ENCODE assay signal across 8 cellular contexts in the genomic region with DNA sequence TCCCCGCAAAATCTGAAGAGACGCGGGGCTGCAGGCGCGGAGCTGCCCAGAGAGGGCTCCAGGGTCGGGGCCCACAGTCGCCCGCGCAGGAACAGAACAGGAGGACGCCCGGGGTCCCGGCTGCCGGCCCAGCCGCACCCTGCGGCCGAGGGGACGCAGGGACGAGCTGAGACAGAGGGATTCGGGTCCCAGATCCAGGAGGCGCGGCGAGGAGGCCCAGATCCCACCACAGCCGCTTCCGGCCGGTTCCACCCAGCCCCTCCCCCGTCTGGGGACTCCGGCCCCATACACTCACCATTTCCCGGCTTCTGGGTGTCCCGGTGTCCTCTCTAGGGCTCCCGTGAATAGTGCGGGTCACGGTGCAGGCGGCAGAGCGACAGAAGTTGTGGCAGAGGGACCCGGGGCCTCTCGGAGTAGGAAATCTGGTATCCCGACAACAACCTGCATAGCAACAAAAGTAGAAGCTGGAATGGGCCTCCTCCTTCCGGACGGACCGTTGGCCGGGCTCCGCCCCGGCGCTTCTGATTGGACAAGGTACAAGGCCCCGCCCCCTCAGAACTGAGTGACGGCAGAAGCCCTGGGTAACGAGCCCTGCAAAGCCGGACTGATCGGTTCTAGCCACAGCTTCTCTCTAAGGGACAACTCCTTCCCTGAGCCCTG. TPM values are rescaled to one million over a fixed set of nuclear protein-coding genes. Genes with fewer than 3 reads are reported as not detected.
A peak's percentile ranks its signal among the peaks of the same experiment; 100 is the strongest.
DNase-seq lines count a peak whose midpoint lies in the region; ATAC-seq, FAIRE-seq and TF ChIP-seq lines count a peak whose summit lies in the region.

Gene ZNF20 (minus strand): TSS at position 466 of the 660 bp plus-strand sequence. CDS start 168 bp downstream, at position 298.

- ATAC-seq in HG03432 (IDR thresholded peaks at IDR 0.05; ENCODE audit: unreplicated experiment) (peak; percentile 89), HepG2 (peak; percentile 96)

- H3K36me3 ChIP-seq in HepG2 (replicated peaks in 1 of 2; ENCODE audit: control insufficient read depth in 1 of 2, insufficient read depth in 2 of 2, low read length in 2 of 2): peaks cover 4 to 10% of the 10 kb centered on the region in 2 experiments; a peak in 3 of 5 replicates

- H4K20me1 ChIP-seq in HepG2 (ENCODE audit: insufficient read depth, low read length): no peaks in the 10 kb centered on the region

- peak within 1 kb of the TSS; percentile 98 for H3K4me2 ChIP-seq in HepG2 (ENCODE audit: low read depth, low read length)

- H3K27ac ChIP-seq in HepG2 (ENCODE audit: extremely low read length, insufficient read depth, low read length): peak within 1 kb of the TSS; percentile 86

- no peak for TF ChIP-seq RAD21 in HepG2 (CRISPR knock-in tag; IDR thresholded peaks at IDR 0.05)

- in situ Hi-C loops in HepG2 (cut with HindIII; ENCODE audit: extremely low pct_ligation_motif_present, low pct_unique_long_range_greater_than_20kb): loop anchor here (5.0 kb wide), 3 partner anchors 48 to 258 kb away; no protein-coding TSS in a partner anchor

- peak within 1 kb of the TSS; percentile 85 to 96 (median 93) for H3K4me3 ChIP-seq in HepG2 (replicated peaks in 1 of 3; ENCODE audit: insufficient read depth in 1 of 3, low read depth in 2 of 3, low read length in 3 of 3)

- H3K79me2 ChIP-seq in HepG2 (ENCODE audit: insufficient read depth, low read length): peaks cover 17% of the 10 kb centered on the region

- peak within 1 kb of the TSS; percentile 84 for H3K9ac ChIP-seq in HepG2 (ENCODE audit: insufficient read depth, low read depth, low read length)

- intact Hi-C loops in HepG2 (cut with micrococcal nuclease; ENCODE audit: unreplicated experiment): loop anchor here (2.0 to 5.0 kb wide), 3 partner anchors 175 to 343 kb away; partner anchors contain the start of genes ZNF491 and ZNF763

- FAIRE-seq in HepG2 (lab: Jason Lieb, UNC): peak; percentile 65

- CTCF ChIA-PET in HepG2 (lab: Yijun Ruan, JAX; ENCODE audit: low intra/inter-chr PET ratio, low total read pairs): interaction anchor here (1.1 to 3.0 kb wide), 5 partner anchors 49 to 259 kb away, joined by 3 to 58 read pairs (median 13); no protein-coding TSS in a partner anchor

- no peak within 1 kb of the TSS for H2AFZ ChIP-seq in HepG2 (ENCODE audit: low read length)

- DNase-seq in AML-193 (lab: John Stamatoyannopoulos, UW): peak; percentile 90 to 91
- peak; percentile 80 to 95 for DNase-seq in NCI-H526 (lab: John Stamatoyannopoulos, UW)
- DNase-seq in activated CD4-positive, alpha-beta T cell treated with anti-CD3 and anti-CD28 coated beads, Interleukin-2, amount 50 U/mL, for 1 hour: peak; percentile 87
- DNase-seq in dermis blood vessel endothelial cell: peak; percentile 94
- DNase-seq in HepG2 (ENCODE audit: low spot score): peak; percentile 90
- DNase-seq in stimulated activated CD4-positive, alpha-beta T cell treated with anti-CD3 and anti-CD28 coated beads, Interleukin-2, amount 100 ng/mL, for 4 hours (ENCODE audit: low read depth): peak; percentile 83

- no peaks in the 10 kb centered on the region; a peak in 1 of 5 replicates for H3K27me3 ChIP-seq in HepG2 (ENCODE audit: control insufficient read depth in 1 of 2, insufficient read depth in 2 of 2, low read length in 2 of 2)

- 1% methylated on average over 11 of the region's 49 CpGs for WGBS in HepG2 (ENCODE audit: low lambda C conversion rate)

- TF ChIP-seq EP300 in HepG2 (IDR thresholded peaks at IDR 0.05; ENCODE audit: low read depth in 2 of 2, low read length in 2 of 2) (no peak), HepG2 (CRISPR knock-in tag; IDR thresholded peaks at IDR 0.05; ENCODE audit: borderline replicate concordance) (no peak)

- peak; percentile 59 for TF ChIP-seq POLR2A in GM19193 (IDR thresholded peaks at IDR 0.05; ENCODE audit: extremely low read depth, insufficient read depth, insufficient read length)
- TF ChIP-seq POLR2A in HepG2 (IDR thresholded peaks at IDR 0.05; ENCODE audit: insufficient read depth in 1 of 2, low read depth in 2 of 2, low read length in 2 of 2): peak; percentile 60 to 73; a peak in 3 of 4 replicates

- H3K9me3 ChIP-seq in HepG2 (ENCODE audit: low read length): no peaks in the 10 kb centered on the region

- TF ChIP-seq CTCF in HepG2 (CRISPR knock-in tag; IDR thresholded peaks at IDR 0.05): no peak; the same call in none of the 2 replicates

- POLR2A ChIA-PET in HepG2 (lab: Yijun Ruan, JAX): interaction anchor here (0.8 to 2.7 kb wide), 16 partner anchors 13 to 471 kb away, joined by 3 to 24 read pairs (median 6); partner anchors contain the start of genes ZNF136, ZNF490, ZNF563 and ZNF625

- BruUV-seq in HepG2 (replicated peaks; lab: Mats Ljungman, UMichigan): no TSS peak

- peaks cover 23% of the 10 kb centered on the region for H3K4me1 ChIP-seq in HepG2 (ENCODE audit: insufficient read depth, low read length)

TF ChIP-seq in HepG2, 621 proteins besides CTCF, POLR2A, EP300 and RAD21 (continues in another document):
- TF ChIP-seq ATAD3A (CRISPR knock-in tag; IDR thresholded peaks at IDR 0.05) (no peak), TP53 (CRISPR knock-in tag; conservative IDR thresholded peaks at IDR 0.05) (no peak), SALL2 (CRISPR knock-in tag; IDR thresholded peaks at IDR 0.05) (no peak), MLLT10 (CRISPR knock-in tag; IDR thresholded peaks at IDR 0.05) (no peak), HNF1A (IDR thresholded peaks at IDR 0.05; ENCODE audit: low read depth) (no peak), HNF1A (CRISPR knock-in tag; IDR thresholded peaks at IDR 0.05; ENCODE audit: borderline replicate concordance) (no peak), ZFP41 (CRISPR knock-in tag; IDR thresholded peaks at IDR 0.05; ENCODE audit: borderline replicate concordance) (no peak)
- TF ChIP-seq, protein P1, sequence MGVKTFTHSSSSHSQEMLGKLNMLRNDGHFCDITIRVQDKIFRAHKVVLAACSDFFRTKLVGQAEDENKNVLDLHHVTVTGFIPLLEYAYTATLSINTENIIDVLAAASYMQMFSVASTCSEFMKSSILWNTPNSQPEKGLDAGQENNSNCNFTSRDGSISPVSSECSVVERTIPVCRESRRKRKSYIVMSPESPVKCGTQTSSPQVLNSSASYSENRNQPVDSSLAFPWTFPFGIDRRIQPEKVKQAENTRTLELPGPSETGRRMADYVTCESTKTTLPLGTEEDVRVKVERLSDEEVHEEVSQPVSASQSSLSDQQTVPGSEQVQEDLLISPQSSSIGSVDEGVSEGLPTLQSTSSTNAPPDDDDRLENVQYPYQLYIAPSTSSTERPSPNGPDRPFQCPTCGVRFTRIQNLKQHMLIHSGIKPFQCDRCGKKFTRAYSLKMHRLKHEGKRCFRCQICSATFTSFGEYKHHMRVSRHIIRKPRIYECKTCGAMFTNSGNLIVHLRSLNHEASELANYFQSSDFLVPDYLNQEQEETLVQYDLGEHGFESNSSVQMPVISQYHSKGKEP (CRISPR knock-in tag; IDR thresholded peaks at IDR 0.05): no peak

RNA-seq across cellular contexts. Expression of gene ZNF20, which starts in this region (rescaled TPM):
- total RNA-seq in dermis blood vessel endothelial cell (4.0 and 4.8 TPM in 2 replicates), HepG2 (2016; rRNA removed; fragmentation: Illumina TruSeq; extraction: Trizol) (8.0 and 9.7 TPM in 2 replicates)
- 2.7 and 3.1 TPM in 2 replicates for total RNA-seq in HepG2 (2016; cell fraction: cytosol; rRNA removed; fragmentation: Illumina TruSeq; extraction: Trizol; ENCODE audit: low read depth)
- 5.1 and 6.9 TPM in 2 replicates for total RNA-seq in HepG2 (2016; cell fraction: insoluble cytoplasmic fraction; rRNA removed; fragmentation: Illumina TruSeq; extraction: Trizol)
- 3.9 and 4.1 TPM in 2 replicates for total RNA-seq in HepG2 (2016; cell fraction: membrane; rRNA removed; fragmentation: Illumina TruSeq; extraction: Trizol)
- total RNA-seq in HepG2 (2016; cell fraction: nucleus; rRNA removed; fragmentation: Illumina TruSeq; extraction: Trizol): 8.4 and 11.2 TPM in 2 replicates
- 1.6 and 2.1 TPM in 2 replicates for polyA plus RNA-seq in HepG2 (2011; rRNA removed)
- 0.81 and 1.1 TPM in 2 replicates for polyA plus RNA-seq in HepG2 (2011; cell fraction: cytosol; rRNA removed)
- 1.2 and 2.1 TPM in 2 replicates for polyA plus RNA-seq in HepG2 (2011; cell fraction: nucleus; rRNA removed)
- polyA plus RNA-seq in HepG2 (2012): 0.87 and 2.7 TPM in 2 replicates
- polyA plus RNA-seq in HepG2 (2016; cell fraction: cytosol; fragmentation: Illumina TruSeq; extraction: Trizol; ENCODE audit: low read depth): 1.1 and 1.2 TPM in 2 replicates
- polyA plus RNA-seq in HepG2 (2016; cell fraction: insoluble cytoplasmic fraction; fragmentation: Illumina TruSeq; extraction: Trizol; ENCODE audit: low read depth): 3.1 and 3.2 TPM in 2 replicates
- 0.98 and 1.8 TPM in 2 replicates for polyA plus RNA-seq in HepG2 (2016; cell fraction: membrane; fragmentation: Illumina TruSeq; extraction: Trizol; ENCODE audit: low read depth)
- 1.9 and 6.8 TPM in 2 replicates for polyA plus RNA-seq in HepG2 (2016; cell fraction: nucleus; fragmentation: Illumina TruSeq; extraction: Trizol; ENCODE audit: insufficient read depth, low read depth)
- 0.44 and 2.9 TPM in 2 replicates for polyA minus RNA-seq in HepG2 (2011; rRNA and poly(A)+ RNA removed; ENCODE audit: low replicate concordance)
- polyA minus RNA-seq in HepG2 (2011; cell fraction: cytosol; rRNA and poly(A)+ RNA removed): 3.0 and 3.2 TPM in 2 replicates
- polyA minus RNA-seq in HepG2 (2011; cell fraction: nucleus; rRNA and poly(A)+ RNA removed): 5.0 and 6.2 TPM in 2 replicates

Comparison
In these comparisons a context has a peak if more than half of its experiments do, and no peak if none do; other contexts are left out.
1. Peak in every context shown above with its lines: DNase-seq, ATAC-seq, H3K4me3 ChIP-seq and H3K27ac ChIP-seq.